In the genomic region with DNA sequence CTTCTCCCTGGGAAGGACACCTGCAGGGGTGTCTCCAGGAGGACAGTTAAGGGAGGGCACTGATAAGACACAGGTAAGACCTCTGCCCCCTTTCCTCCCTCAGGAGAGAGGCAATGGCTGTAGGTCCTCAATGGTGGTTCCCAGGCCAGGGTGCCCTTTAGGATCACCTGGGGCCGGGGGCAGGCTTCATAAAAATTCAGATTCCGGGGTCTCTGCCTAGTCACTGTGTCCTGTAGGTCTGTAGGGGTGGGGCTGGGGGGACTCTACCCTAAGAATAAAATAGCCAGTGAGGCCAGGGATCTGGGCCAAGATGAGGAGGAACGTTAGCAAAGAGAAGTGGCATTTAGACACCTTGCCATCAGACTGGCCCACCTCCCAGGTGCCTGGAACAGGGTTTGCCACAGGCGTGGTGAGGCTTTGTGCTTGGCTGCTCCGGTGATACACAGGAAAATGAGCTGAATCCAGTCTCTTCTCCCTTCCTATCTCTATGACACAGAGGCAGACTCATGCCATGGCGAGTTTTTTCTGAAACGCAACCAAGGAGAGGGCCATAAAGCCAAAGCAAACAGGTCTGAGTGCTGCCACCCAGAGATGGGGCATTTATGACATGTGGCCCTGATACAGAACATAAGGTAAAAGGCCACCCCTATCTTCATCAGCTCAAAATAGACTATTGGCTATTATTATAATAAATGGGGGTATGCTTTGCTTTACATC, we compare ENCODE assay signal across 30 cellular contexts. TPM values are rescaled to one million over a fixed set of nuclear protein-coding genes. Genes with fewer than 3 reads are reported as not detected.
DNase-seq lines count a peak whose midpoint lies in the region; ATAC-seq and TF ChIP-seq lines count a peak whose summit lies in the region.
"Had no signal": no experiment of that assay in that cellular context is flagged by ENCODE, and none has a peak within 500 bp of the region (broad histone marks: within the 10 kb centered on the region; RNA-seq: fewer than 3 reads in every experiment).

No MANE protein-coding gene starts in this region.

- H3K9me3 ChIP-seq in mammary epithelial cell (replicated peaks; ENCODE audit: insufficient read depth, low read length) = no peaks in the 10 kb centered on the region
- H3K9me3 ChIP-seq: MG63, prostate gland, sigmoid colon had no signal

- no peaks in the 10 kb centered on the region for H3K9me3 Mint-ChIP-seq in activated CD8-positive, alpha-beta memory T cell treated with anti-CD3 and anti-CD28 coated beads, Interleukin-2, amount 10 ng/mL, durations not matched to agents 7 days and 5 days (ENCODE audit: low read depth)
- H3K9me3 Mint-ChIP-seq: activated naive CD8-positive, alpha-beta T cell treated with anti-CD3 and anti-CD28 coated beads, Interleukin-2, amount 10 ng/mL, durations not matched to agents 7 days and 5 days; CD8-positive, alpha-beta T cell; central memory CD8-positive, alpha-beta T cell; naive thymus-derived CD4-positive, alpha-beta T cell had no signal

- peaks cover 15% of the 10 kb centered on the region for H3K36me3 ChIP-seq in mammary epithelial cell (ENCODE audit: insufficient read depth, low read length)
- H3K36me3 ChIP-seq: MG63, prostate gland, sigmoid colon had no signal

- in situ Hi-C loops in mammary epithelial cell (cut with MboI; ENCODE audit: low sequenced_read_pairs in 2 of 2) = no loop called here

- H3K4me1 Mint-ChIP-seq in activated CD8-positive, alpha-beta memory T cell treated with anti-CD3 and anti-CD28 coated beads, Interleukin-2, amount 10 ng/mL, durations not matched to agents 7 days and 5 days = peaks cover 43% of the 10 kb centered on the region

- BruUV-seq in mammary epithelial cell (replicated peaks; lab: Mats Ljungman, UMichigan) = no TSS peak

- WGBS in mammary epithelial cell (ENCODE audit: low coverage, missing lambda C conversion rate) = 37% methylated on average over 4 of the region's 7 CpGs

- no peak overlapping the region for H3K9ac ChIP-seq in mammary epithelial cell (ENCODE audit: insufficient read depth, low read length)

- no peak overlapping the region for H3K4me3 Mint-ChIP-seq in activated CD8-positive, alpha-beta memory T cell treated with anti-CD3 and anti-CD28 coated beads, Interleukin-2, amount 10 ng/mL, durations not matched to agents 7 days and 5 days
- H3K4me3 Mint-ChIP-seq: activated CD4-positive, alpha-beta T cell treated with anti-CD3 and anti-CD28 coated beads for 36 hours; activated CD8-positive, alpha-beta T cell treated with anti-CD3 and anti-CD28 coated beads, Interleukin-2, amount 10 ng/mL, durations not matched to agents 7 days and 5 days; activated naive CD8-positive, alpha-beta T cell treated with anti-CD3 and anti-CD28 coated beads, Interleukin-2, amount 10 ng/mL, durations not matched to agents 7 days and 5 days; CD8-positive, alpha-beta T cell; central memory CD8-positive, alpha-beta T cell had no signal

- no peaks in the 10 kb centered on the region for H4K20me1 ChIP-seq in mammary epithelial cell (ENCODE audit: insufficient read depth, low read length)

- peak overlapping the region; percentile 92 for H3K27ac ChIP-seq in mammary epithelial cell (ENCODE audit: insufficient read depth, low read depth, low read length)
- H3K27ac ChIP-seq: prostate gland, sigmoid colon had no signal

- H3K4me1 ChIP-seq in mammary epithelial cell (ENCODE audit: insufficient read depth, low read length) = peaks cover 74% of the 10 kb centered on the region
- H3K4me1 ChIP-seq: prostate gland had no signal

- no peaks in the 10 kb centered on the region for H3K27me3 Mint-ChIP-seq in activated CD8-positive, alpha-beta memory T cell treated with anti-CD3 and anti-CD28 coated beads, Interleukin-2, amount 10 ng/mL, durations not matched to agents 7 days and 5 days
- H3K27me3 Mint-ChIP-seq: activated CD4-positive, alpha-beta T cell treated with anti-CD3 and anti-CD28 coated beads for 36 hours; activated naive CD8-positive, alpha-beta T cell treated with anti-CD3 and anti-CD28 coated beads, Interleukin-2, amount 10 ng/mL, durations not matched to agents 7 days and 5 days; central memory CD8-positive, alpha-beta T cell had no signal

- H3K36me3 Mint-ChIP-seq in activated CD8-positive, alpha-beta memory T cell treated with anti-CD3 and anti-CD28 coated beads, Interleukin-2, amount 10 ng/mL, durations not matched to agents 7 days and 5 days = no peaks in the 10 kb centered on the region
- H3K36me3 Mint-ChIP-seq: activated naive CD8-positive, alpha-beta T cell treated with anti-CD3 and anti-CD28 coated beads, Interleukin-2, amount 10 ng/mL, durations not matched to agents 7 days and 5 days; CD8-positive, alpha-beta T cell had no signal

- dilution Hi-C loops in mammary epithelial cell (cut with HindIII; ENCODE audit: low sequenced_read_pairs) = no loop called here

- TF ChIP-seq CTCF in mammary epithelial cell (conservative IDR thresholded peaks at IDR 0.05 in 1 of 2, IDR thresholded peaks at IDR 0.05 in 1 of 2; ENCODE audit: extremely low read depth in 1 of 2, insufficient read depth in 1 of 2, low read depth in 1 of 2, low read length in 2 of 2) = peak in 1 of 2 donors; percentile 23

- H3K79me2 ChIP-seq in mammary epithelial cell (ENCODE audit: insufficient read depth, low read length) = peaks cover 92% of the 10 kb centered on the region

- no peaks in the 10 kb centered on the region for H3K27me3 ChIP-seq in mammary epithelial cell (ENCODE audit: insufficient read depth, low read length)
- H3K27me3 ChIP-seq: MG63, sigmoid colon had no signal

- CTCF ChIA-PET in activated CD8-positive, alpha-beta memory T cell treated with anti-CD3 and anti-CD28 coated beads, Interleukin-2, amount 10 ng/mL, durations not matched to agents 7 days and 5 days (lab: Charles Lee) = interaction anchor here (1.2 to 2.3 kb wide), 3 partner anchors 31 to 90 kb away, joined by 3 to 9 read pairs (median 3); no protein-coding TSS in a partner anchor
- CTCF ChIA-PET in mammary epithelial cell (lab: Charles Lee; ENCODE audit: low non-redundant PET) = interaction anchor here (0.7 to 0.9 kb wide), 2 partner anchors 21 kb away, joined by 4 read pairs; no protein-coding TSS in a partner anchor

- intact Hi-C loops in mammary epithelial cell (cut with micrococcal nuclease) (loop anchor here (5.0 kb wide), 2 partner anchors 50 to 80 kb away; no protein-coding TSS in a partner anchor), left colon (cut with DNase I, micrococcal nuclease) (no loop called here)

- H2AFZ ChIP-seq in mammary epithelial cell (ENCODE audit: low read depth, low read length) = no peak overlapping the region

- H3K4me3 ChIP-seq in mammary epithelial cell (replicated peaks in 1 of 3; ENCODE audit: insufficient read depth in 1 of 3, low read depth in 2 of 3, low read length in 3 of 3) = no peak overlapping the region
- H3K4me3 ChIP-seq: MG63, prostate gland, sigmoid colon had no signal

- DNase-seq in activated CD8-positive, alpha-beta memory T cell treated with anti-CD3 and anti-CD28 coated beads, Interleukin-2, amount 10 ng/mL, durations not matched to agents 7 days and 5 days = no peak
- no peak for DNase-seq in activated CD8-positive, alpha-beta memory T cell treated with anti-CD3 and anti-CD28 coated beads, Interleukin-2, amount 50 U/mL, for 4 hours
- DNase-seq in mammary epithelial cell = peak; percentile 59
- DNase-seq in left colon = no peak
- DNase-seq in kidney tubule cell (ENCODE audit: low spot score) = no peak
- no peak for DNase-seq in medulla oblongata (ENCODE audit: extremely low spot score)
- DNase-seq: activated CD4-positive, alpha-beta T cell treated with anti-CD3 and anti-CD28 coated beads for 36 hours; activated CD8-positive, alpha-beta T cell treated with anti-CD3 and anti-CD28 coated beads, Interleukin-2, amount 10 ng/mL, durations not matched to agents 7 days and 5 days; activated effector memory CD4-positive, alpha-beta T cell treated with Interleukin-2 at 50 U/mL for 16 hours; activated naive CD8-positive, alpha-beta T cell treated with anti-CD3 and anti-CD28 coated beads, Interleukin-2, amount 10 ng/mL, durations not matched to agents 7 days and 5 days; CD8-positive, alpha-beta T cell; dermis blood vessel endothelial cell; DMS 273 treated with DMSO at 0.1 percent for 48 hours; head of caudate nucleus; KBM-7; MG63; naive thymus-derived CD4-positive, alpha-beta T cell; NCI-H1105 treated with DMSO at 0.1 percent for 48 hours; NCI-H2081; NCI-H345; NCI-H748 treated with DMSO at 0.1 percent for 48 hours; nucleus accumbens; sigmoid colon; stimulated activated naive CD4-positive, alpha-beta T cell; T-helper 2 cell had no signal

- H3K27ac Mint-ChIP-seq in activated CD8-positive, alpha-beta memory T cell treated with anti-CD3 and anti-CD28 coated beads, Interleukin-2, amount 10 ng/mL, durations not matched to agents 7 days and 5 days = peak overlapping the region; percentile 26
- H3K27ac Mint-ChIP-seq: activated CD4-positive, alpha-beta T cell treated with anti-CD3 and anti-CD28 coated beads for 36 hours; activated CD8-positive, alpha-beta T cell treated with anti-CD3 and anti-CD28 coated beads, Interleukin-2, amount 10 ng/mL, durations not matched to agents 7 days and 5 days; activated naive CD8-positive, alpha-beta T cell treated with anti-CD3 and anti-CD28 coated beads, Interleukin-2, amount 10 ng/mL, durations not matched to agents 7 days and 5 days; CD8-positive, alpha-beta T cell had no signal

- no peak for ATAC-seq in activated CD8-positive, alpha-beta memory T cell treated with anti-CD3 and anti-CD28 coated beads, Interleukin-2, amount 10 ng/mL, durations not matched to agents 7 days and 5 days
- ATAC-seq in left colon (peak; percentile 75), GM19023 (IDR thresholded peaks at IDR 0.05; ENCODE audit: unreplicated experiment) (no peak), HG03457 (IDR thresholded peaks at IDR 0.05; ENCODE audit: unreplicated experiment) (no peak)
- ATAC-seq: activated CD4-positive, alpha-beta T cell treated with anti-CD3 and anti-CD28 coated beads for 36 hours; activated CD8-positive, alpha-beta T cell treated with anti-CD3 and anti-CD28 coated beads, Interleukin-2, amount 10 ng/mL, durations not matched to agents 7 days and 5 days; CD8-positive, alpha-beta T cell; naive thymus-derived CD4-positive, alpha-beta T cell; SK-N-SH treated with all-trans-retinoic acid at 6 μM for 48 hours had no signal

- no peak overlapping the region for H3K4me2 ChIP-seq in mammary epithelial cell (ENCODE audit: insufficient read depth, low read depth, low read length)

RNA-seq across cellular contexts. Expression of gene SH3PXD2A, which starts 52.6 kb away (rescaled TPM):
- 10 to 100 TPM; 12.4 to 14.5 TPM for total RNA-seq in activated CD8-positive, alpha-beta memory T cell treated with anti-CD3 and anti-CD28 coated beads, Interleukin-2, amount 10 ng/mL, durations not matched to agents 7 days and 5 days
- total RNA-seq in mammary epithelial cell = 100 to 1,000 TPM in 1 of 2 donors, 10 to 100 TPM in 1; 72.2 to 116 TPM
- polyA plus RNA-seq in mammary epithelial cell = 35.3 TPM
- 112 TPM for polyA minus RNA-seq in mammary epithelial cell
- total RNA-seq in left colon = 10 to 100 TPM; 48.5 to 49.4 TPM
